22 cellular contexts compared by ENCODE assay signal in genomic region chr3:17349093-17349492, GRCh38.
DNase-seq lines count a peak whose midpoint lies in the region; ATAC-seq lines count a peak whose summit lies in the region.
"Had no signal": no experiment of that assay in that cellular context is flagged by ENCODE, and none has a peak within 500 bp of the region (broad histone marks: within the 10 kb centered on the region; RNA-seq: fewer than 3 reads in every experiment).

No MANE protein-coding gene starts in this region.

- DNase-seq in central memory CD8-positive, alpha-beta T cell (ENCODE audit: low spot score in 2 of 2): no peak
- DNase-seq in stimulated activated naive CD4-positive, alpha-beta T cell (lab: John Stamatoyannopoulos, UW): no peak
- DNase-seq in T-cell: no peak
- DNase-seq: DMS53, GDM1, NCI-H1105, NCI-H146, NCI-H2029 treated with DMSO at 0.1 percent for 48 hours, NCI-H2171, NCI-H524 treated with DMSO at 0.1 percent for 48 hours, OCI-M1, SJCRH30, T-helper 9 cell had no signal

- peak overlapping the region; percentile 36 for H3K27ac Mint-ChIP-seq in central memory CD8-positive, alpha-beta T cell (ENCODE audit: low read depth)
- H3K27ac Mint-ChIP-seq in T-cell: no peak overlapping the region
- H3K27ac Mint-ChIP-seq: B cell, GM23338 had no signal

- POLR2A ChIA-PET in T-cell (lab: Charles Lee): no interaction called here

- peaks cover 2% of the 10 kb centered on the region for H3K36me3 Mint-ChIP-seq in central memory CD8-positive, alpha-beta T cell (ENCODE audit: insufficient read depth)
- peaks cover 23% of the 10 kb centered on the region for H3K36me3 Mint-ChIP-seq in T-cell

- no peaks in the 10 kb centered on the region for H3K9me3 Mint-ChIP-seq in central memory CD8-positive, alpha-beta T cell
- peaks cover 0 to 3% (median 0%) of the 10 kb centered on the region in 3 donors for H3K9me3 Mint-ChIP-seq in T-cell
- H3K9me3 Mint-ChIP-seq: GM23338 had no signal

- H3K27me3 Mint-ChIP-seq in central memory CD8-positive, alpha-beta T cell: no peaks in the 10 kb centered on the region
- H3K27me3 Mint-ChIP-seq in T-cell: no peaks in the 10 kb centered on the region
- H3K27me3 Mint-ChIP-seq: B cell had no signal

- H3K4me1 Mint-ChIP-seq in central memory CD8-positive, alpha-beta T cell: peaks cover 7% of the 10 kb centered on the region
- H3K4me1 Mint-ChIP-seq in T-cell: peaks cover 0 to 2% (median 2%) of the 10 kb centered on the region in 3 donors

- no peak overlapping the region for H3K4me3 Mint-ChIP-seq in central memory CD8-positive, alpha-beta T cell
- H3K4me3 Mint-ChIP-seq in T-cell: no peak overlapping the region
- H3K4me3 Mint-ChIP-seq: B cell, GM23338 had no signal

- CTCF ChIA-PET in T-cell (lab: Charles Lee): no interaction called here

- peak; percentile 82 for ATAC-seq in GM18867 (IDR thresholded peaks at IDR 0.05; ENCODE audit: unreplicated experiment)
- ATAC-seq in HG02798 (IDR thresholded peaks at IDR 0.05; ENCODE audit: poor library complexity, unreplicated experiment): peak; percentile 64
- ATAC-seq in HG03442 (IDR thresholded peaks at IDR 0.05; ENCODE audit: unreplicated experiment): peak; percentile 60
- no peak for ATAC-seq in central memory CD8-positive, alpha-beta T cell (replicated peaks; ENCODE audit: extremely low read depth, poor library complexity, severe bottlenecking)
- ATAC-seq in T-cell (replicated peaks in 1 of 4): no peak
- no peak for ATAC-seq in GM18502 (IDR thresholded peaks at IDR 0.05; ENCODE audit: poor library complexity, unreplicated experiment)
- ATAC-seq: A549, GM23338, HepG2, K562 had no signal

Comparison
In these comparisons a context has a peak if more than half of its experiments do, and no peak if none do; other contexts are left out.
1. ATAC-seq: peak in GM18867 (single experiment), HG02798 (single experiment) and HG03442 (single experiment); none in central memory CD8-positive, alpha-beta T cell (single experiment), T-cell (0 of 4) and GM18502 (single experiment).